Comparison of ENCODE assay signal across 8 cellular contexts in genomic region chr3:128123538-128124368, GRCh38.
A peak's percentile ranks its signal among the peaks of the same experiment; 100 is the strongest.
DNase-seq lines count a peak whose midpoint lies in the region; ATAC-seq and TF ChIP-seq lines count a peak whose summit lies in the region.

Gene RUVBL1 (minus strand): TSS chr3:128123812. CDS start chr3:128123724, 88 bp downstream.

- H3K4me1 Mint-ChIP-seq in central memory CD8-positive, alpha-beta T cell = peaks cover 21% of the 10 kb centered on the region

- H3K27ac Mint-ChIP-seq in central memory CD8-positive, alpha-beta T cell (ENCODE audit: low read depth) = peak within 1 kb of the TSS; percentile 99

- H3K27me3 Mint-ChIP-seq in central memory CD8-positive, alpha-beta T cell = no peaks in the 10 kb centered on the region

- peak; percentile 99 for ATAC-seq in GM19025 (IDR thresholded peaks at IDR 0.05; ENCODE audit: low read depth, unreplicated experiment)
- ATAC-seq in HG03342 (IDR thresholded peaks at IDR 0.05; ENCODE audit: unreplicated experiment) = peak; percentile 97
- ATAC-seq in central memory CD8-positive, alpha-beta T cell (replicated peaks; ENCODE audit: extremely low read depth, poor library complexity, severe bottlenecking) = peak; percentile 97

- H3K4me3 Mint-ChIP-seq in central memory CD8-positive, alpha-beta T cell = peak within 1 kb of the TSS; percentile 100

- no peak for TF ChIP-seq CTCF in AG09309 (IDR thresholded peaks at IDR 0.05; ENCODE audit: control insufficient read depth, insufficient read depth, low read depth, low read length, missing control alignments)

- peaks cover 4% of the 10 kb centered on the region for H3K9me3 Mint-ChIP-seq in central memory CD8-positive, alpha-beta T cell

- H3K4me3 ChIP-seq in AG09309 (ENCODE audit: control insufficient read depth, low read depth, low read length) = peak within 1 kb of the TSS; percentile 87

- DNase-seq in AG09309 (ENCODE audit: low read depth) = peak; percentile 82
- DNase-seq in NCI-H446 (lab: John Stamatoyannopoulos, UW) = peak; percentile 98 to 99
- DNase-seq in activated CD4-positive, CD25-positive, alpha-beta regulatory T cell treated with anti-CD3 and anti-CD28 coated beads, Interleukin-2, amount 50 U/mL, for 16 hours (ENCODE audit: low read depth, low spot score) = peak; percentile 94
- peak; percentile 90 to 97 for DNase-seq in central memory CD8-positive, alpha-beta T cell (ENCODE audit: low spot score in 2 of 2)
- DNase-seq in iris pigment epithelial cell (ENCODE audit: low read depth) = peak; percentile 99
- DNase-seq in stimulated activated CD4-positive, alpha-beta T cell treated with anti-CD3 and anti-CD28 coated beads, Interleukin-12 subunit alpha, Interleukin-12 subunit beta, amount 100 ng/mL, for 4 hours = peak; percentile 93

- peaks cover 15% of the 10 kb centered on the region for H3K36me3 Mint-ChIP-seq in central memory CD8-positive, alpha-beta T cell (ENCODE audit: insufficient read depth)

Comparison
In these comparisons a context has a peak if more than half of its experiments do, and no peak if none do; other contexts are left out.
1. Peak in every context shown above with its lines: DNase-seq, ATAC-seq and H3K4me3 ChIP-seq.